In the genomic region with DNA sequence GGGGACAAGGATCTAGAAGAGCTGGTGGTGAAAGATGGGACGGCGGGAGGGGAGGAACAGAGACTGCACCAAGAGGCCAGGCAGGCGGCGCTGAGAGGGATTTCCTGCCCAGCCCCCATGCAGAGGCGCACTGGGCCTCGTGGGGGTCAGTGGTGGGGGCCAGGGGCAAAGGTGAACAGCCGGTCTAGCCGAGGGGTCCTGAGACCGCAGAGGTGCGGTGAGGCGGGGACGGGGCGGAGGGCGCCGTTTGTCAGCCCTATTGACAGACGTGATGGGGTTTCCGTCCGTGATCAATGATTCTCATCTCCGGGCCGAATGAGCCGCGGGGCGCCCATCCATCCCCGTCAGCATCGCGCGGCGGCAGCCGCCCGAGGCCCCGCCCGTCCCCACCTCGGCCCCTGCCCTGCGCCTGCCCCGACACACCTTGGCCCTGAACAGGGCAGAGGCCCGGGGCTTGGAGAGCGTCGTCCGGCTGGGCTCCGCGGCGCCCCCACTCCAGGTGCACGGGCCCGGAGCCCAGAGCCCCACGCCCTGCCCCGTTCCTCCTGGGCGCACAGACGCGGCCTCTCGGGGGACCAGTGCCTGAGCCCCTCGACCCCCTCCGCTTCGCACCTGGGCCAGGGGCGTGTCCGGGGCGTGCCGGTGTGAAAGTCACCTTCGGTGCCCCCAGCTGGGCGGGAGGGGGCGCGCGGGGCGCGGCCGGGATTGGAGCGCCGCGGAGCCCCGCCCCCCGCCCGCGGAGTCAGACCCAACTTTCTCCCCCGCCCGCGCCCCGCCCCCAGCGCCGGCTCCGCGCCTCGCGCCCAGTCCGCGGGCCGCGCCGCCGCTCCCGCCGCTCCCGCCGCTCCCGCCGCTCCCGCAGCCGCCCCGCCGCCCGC, we compare ENCODE assay signal across 1 cellular context.
TF ChIP-seq lines count a peak whose summit lies in the region.

TSS of gene NXPH4 (plus strand) at position 781 of the 878 bp plus-strand sequence. CDS start 176 bp downstream, outside the sequence.

TF ChIP-seq in GM23338, 12 proteins besides CTCF, POLR2A, EP300 and RAD21 (continued from another document):
- TF ChIP-seq ZNF462 (CRISPR knock-in tag; IDR thresholded peaks at IDR 0.05) (no peak), EZH2 (IDR thresholded peaks at IDR 0.05; ENCODE audit: low read depth, unreplicated experiment) (no peak)
TF ChIP-seq in GM23338: peak in this region for 0.
